Comparison of ENCODE assay signal across 9 cellular contexts in the genomic region with DNA sequence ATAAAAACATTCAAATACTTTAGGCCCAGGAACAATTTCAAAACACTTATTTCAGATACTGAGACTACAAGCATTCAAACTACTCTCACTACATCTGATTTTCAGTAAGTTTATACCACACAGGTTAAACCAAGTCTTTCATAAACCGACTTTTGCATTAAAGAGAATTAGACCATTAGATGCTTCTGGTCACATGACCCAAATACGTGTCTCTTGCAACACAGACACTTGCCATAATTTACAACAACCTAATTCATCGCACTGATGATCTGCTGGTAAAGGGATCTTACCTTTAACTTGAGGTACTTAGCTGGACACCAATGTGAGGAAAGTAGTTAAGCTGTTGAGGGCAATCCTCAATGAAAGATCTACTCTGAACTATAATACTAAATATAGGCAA. TPM values are rescaled to one million over a fixed set of nuclear protein-coding genes. Genes with fewer than 3 reads are reported as not detected.
DNase-seq lines count a peak whose midpoint lies in the region; ATAC-seq and TF ChIP-seq lines count a peak whose summit lies in the region.
"Had no signal": no experiment of that assay in that cellular context is flagged by ENCODE, and none has a peak within 500 bp of the region (broad histone marks: within the 10 kb centered on the region; RNA-seq: fewer than 3 reads in every experiment).

No MANE protein-coding gene starts in this region.

- H3K27ac ChIP-seq in OCI-LY7 (ENCODE audit: low read depth, low read length, poor library complexity, severe bottlenecking) (no peak overlapping the region), parathyroid adenoma (peak overlapping the region; percentile 73)

- H3K4me1 ChIP-seq in OCI-LY7 (ENCODE audit: insufficient read depth, low read length, poor library complexity, severe bottlenecking) (peaks cover 47% of the 10 kb centered on the region), parathyroid adenoma (peaks cover 31% of the 10 kb centered on the region)

- peaks cover 68% of the 10 kb centered on the region for H4K20me1 ChIP-seq in OCI-LY7 (ENCODE audit: insufficient read depth, low read length)

- POLR2A ChIA-PET in OCI-LY7 (lab: Charles Lee), result interaction anchor here (0.6 to 1.6 kb wide), 5 partner anchors 9 to 185 kb away, joined by 3 to 6 read pairs (median 3); no protein-coding TSS in a partner anchor

- CTCF ChIA-PET in OCI-LY7 (lab: Charles Lee; ENCODE audit: unreplicated experiment), result no interaction called here

- H3K79me2 ChIP-seq in OCI-LY7 (ENCODE audit: insufficient read depth, low read depth, low read length), result peaks cover 80% of the 10 kb centered on the region
- peaks cover 28% of the 10 kb centered on the region for H3K79me2 ChIP-seq in parathyroid adenoma

- no peak for DNase-seq in OCI-LY7 (ENCODE audit: low spot score)
- DNase-seq in epithelial cell of esophagus (ENCODE audit: low read depth), result no peak
- no peak for DNase-seq in G401 (ENCODE audit: low spot score)
- no peak for DNase-seq in SIG-M5 (lab: John Stamatoyannopoulos, UW)
- no peak for DNase-seq in stimulated activated CD4-positive, alpha-beta T cell treated with anti-CD3 and anti-CD28 coated beads, Interleukin-4, amount 100 ng/mL, for 4 hours
- DNase-seq: testis had no signal

- TF ChIP-seq CTCF in OCI-LY7 (conservative IDR thresholded peaks at IDR 0.05; ENCODE audit: low read length) (no peak), epithelial cell of esophagus (IDR thresholded peaks at IDR 0.05; ENCODE audit: insufficient read depth, low read depth, low read length, missing control alignments) (no peak), parathyroid adenoma (IDR thresholded peaks at IDR 0.05) (no peak)

- no peak for ATAC-seq in GM18909 (IDR thresholded peaks at IDR 0.05; ENCODE audit: poor library complexity, unreplicated experiment)

- H3K4me3 ChIP-seq in GM08714 (ENCODE audit: low read length), result peak overlapping the region; percentile 100; the same call in 1 of the 2 replicates
- peak overlapping the region; percentile 100 for H3K4me3 ChIP-seq in OCI-LY7 (ENCODE audit: low read depth, low read length, poor library complexity, severe bottlenecking)
- H3K4me3 ChIP-seq in epithelial cell of esophagus (ENCODE audit: low read length), result peak overlapping the region; percentile 73
- H3K4me3 ChIP-seq in parathyroid adenoma (ENCODE audit: low read depth, low read length), result peak overlapping the region; percentile 99

- no TSS peak for BruUV-seq in OCI-LY7 (replicated peaks; lab: Mats Ljungman, UMichigan)

- no peaks in the 10 kb centered on the region for H3K27me3 ChIP-seq in parathyroid adenoma (ENCODE audit: control insufficient read depth, insufficient read depth, low read length)
- H3K27me3 ChIP-seq: testis had no signal

- H3K9me2 ChIP-seq in OCI-LY7 (ENCODE audit: insufficient read depth, low read length), result no peaks in the 10 kb centered on the region

- in situ Hi-C loops in G401 (cut with HindIII; ENCODE audit: low sequenced_read_pairs), result no loop called here

- no peak overlapping the region for H2AFZ ChIP-seq in OCI-LY7 (ENCODE audit: low read length)
- no peak overlapping the region for H2AFZ ChIP-seq in parathyroid adenoma

- H3K4me2 ChIP-seq in OCI-LY7 (ENCODE audit: low read length) (peak overlapping the region; percentile 88), parathyroid adenoma (ENCODE audit: low read length) (peak overlapping the region; percentile 71)

- intact Hi-C loops in OCI-LY7 (cut with micrococcal nuclease; ENCODE audit: unreplicated experiment), result no loop called here

- H3K9me3 ChIP-seq in OCI-LY7 (ENCODE audit: low read length) (no peaks in the 10 kb centered on the region), parathyroid adenoma (ENCODE audit: control insufficient read depth, low read length) (no peaks in the 10 kb centered on the region)
- H3K9me3 ChIP-seq: testis had no signal

- no peak overlapping the region for H3K9ac ChIP-seq in parathyroid adenoma

- H3K36me3 ChIP-seq in OCI-LY7 (ENCODE audit: insufficient read depth, low read length) (peaks cover 80% of the 10 kb centered on the region), parathyroid adenoma (ENCODE audit: control insufficient read depth, insufficient read depth, low read length) (no peaks in the 10 kb centered on the region)

RNA-seq across cellular contexts. Expression of a gene that starts 3.2 kb away (rescaled TPM):
- 814 and 1,035 TPM in 2 replicates for total RNA-seq in OCI-LY7 (2014; rRNA removed; shearing (Covaris generic))
- total RNA-seq in OCI-LY7 (2022), result 959 and 1,011 TPM in 2 replicates
- 55.8 and 108 TPM in 2 replicates for total RNA-seq in G401 (2014; rRNA removed; shearing (Covaris generic))
